In the genomic region with DNA sequence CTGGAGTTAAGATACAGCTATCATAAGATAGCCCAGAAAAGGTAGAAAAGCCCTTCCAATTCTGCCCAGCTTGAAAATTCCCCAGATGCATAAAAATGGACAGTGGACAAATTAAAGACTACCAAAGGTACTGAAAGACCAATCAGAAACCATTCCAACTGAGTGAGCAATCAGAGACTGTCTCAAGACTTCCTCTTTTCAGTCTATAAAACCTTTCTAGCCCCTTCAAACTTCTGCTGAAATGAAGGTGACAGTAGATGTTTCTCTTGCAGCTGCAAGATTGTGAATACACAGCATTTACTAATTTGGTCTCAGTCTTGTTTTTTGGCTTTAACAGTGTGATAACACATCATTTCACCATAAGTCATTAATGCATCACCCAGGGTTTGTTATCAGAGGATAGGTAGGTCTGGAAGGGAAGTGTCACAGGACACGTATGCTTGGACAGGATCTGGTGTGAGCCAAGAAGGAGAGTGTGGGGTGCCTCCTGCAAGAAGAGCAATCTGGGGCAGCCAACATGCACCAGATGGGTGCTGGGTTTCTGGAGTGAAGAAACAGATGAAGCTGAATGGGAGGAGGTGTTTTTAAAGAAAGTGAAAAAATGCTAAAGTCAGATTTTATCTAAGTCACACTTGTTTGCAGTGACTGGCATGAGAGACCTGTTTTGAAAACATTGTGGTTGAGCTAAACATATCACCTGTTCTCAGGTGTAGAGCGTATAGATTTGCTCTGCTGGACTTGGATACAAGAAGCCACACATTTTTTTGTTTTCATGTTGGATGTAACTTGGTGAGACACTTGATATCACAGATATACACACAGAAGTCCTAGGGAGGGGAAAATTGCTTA, we compare ENCODE assay signal across 21 cellular contexts.
"Had no signal": no experiment of that assay in that cellular context is flagged by ENCODE, and none has a peak within 500 bp of the region (broad histone marks: within the 10 kb centered on the region; RNA-seq: fewer than 3 reads in every experiment).

No MANE protein-coding gene starts in this region.

- DNase-seq: effector memory CD8-positive, alpha-beta T cell; gastrocnemius medialis; heart right ventricle; hypothalamus; islet precursor cell; mammary epithelial cell; naive thymus-derived CD8-positive, alpha-beta T cell; psoas muscle; retina; spleen; stimulated activated CD4-positive, alpha-beta T cell treated with anti-CD3 and anti-CD28 coated beads, Interleukin-15, amount 100 ng/mL, for 24 hours; stimulated activated CD4-positive, alpha-beta T cell treated with anti-CD3 and anti-CD28 coated beads, Interleukin-1b, Interleukin-23, amount 100 ng/mL, for 48 hours; stimulated activated CD4-positive, alpha-beta T cell treated with anti-CD3 and anti-CD28 coated beads, Interleukin-4, amount 100 ng/mL, for 24 hours; stimulated activated naive CD4-positive, alpha-beta T cell; thyroid gland had no signal

- ATAC-seq: effector memory CD8-positive, alpha-beta T cell; gastrocnemius medialis; heart right ventricle; left lobe of liver; naive thymus-derived CD8-positive, alpha-beta T cell; psoas muscle; sciatic nerve had no signal

- H3K9me3 ChIP-seq: esophagus muscularis mucosa, gastrocnemius medialis, neutrophil, psoas muscle, spleen, suprapubic skin, thyroid gland had no signal

- H3K27me3 ChIP-seq: esophagus muscularis mucosa, gastrocnemius medialis, heart right ventricle, neutrophil, spleen, suprapubic skin, thyroid gland had no signal

- H3K36me3 ChIP-seq: esophagus muscularis mucosa, gastrocnemius medialis, heart right ventricle, neutrophil, spleen, suprapubic skin, thyroid gland had no signal

- H3K4me3 ChIP-seq: esophagus muscularis mucosa, gastrocnemius medialis, heart right ventricle, psoas muscle, spleen, suprapubic skin, thyroid gland had no signal

- H3K27ac ChIP-seq: epithelial cell of prostate, esophagus muscularis mucosa, gastrocnemius medialis, heart right ventricle, neutrophil, psoas muscle, spleen, suprapubic skin, thyroid gland had no signal

- H3K4me1 ChIP-seq: esophagus muscularis mucosa, gastrocnemius medialis, heart right ventricle, psoas muscle, spleen, suprapubic skin, thyroid gland had no signal
